ENCODE assay signal across 1 cellular context in the genomic region with DNA sequence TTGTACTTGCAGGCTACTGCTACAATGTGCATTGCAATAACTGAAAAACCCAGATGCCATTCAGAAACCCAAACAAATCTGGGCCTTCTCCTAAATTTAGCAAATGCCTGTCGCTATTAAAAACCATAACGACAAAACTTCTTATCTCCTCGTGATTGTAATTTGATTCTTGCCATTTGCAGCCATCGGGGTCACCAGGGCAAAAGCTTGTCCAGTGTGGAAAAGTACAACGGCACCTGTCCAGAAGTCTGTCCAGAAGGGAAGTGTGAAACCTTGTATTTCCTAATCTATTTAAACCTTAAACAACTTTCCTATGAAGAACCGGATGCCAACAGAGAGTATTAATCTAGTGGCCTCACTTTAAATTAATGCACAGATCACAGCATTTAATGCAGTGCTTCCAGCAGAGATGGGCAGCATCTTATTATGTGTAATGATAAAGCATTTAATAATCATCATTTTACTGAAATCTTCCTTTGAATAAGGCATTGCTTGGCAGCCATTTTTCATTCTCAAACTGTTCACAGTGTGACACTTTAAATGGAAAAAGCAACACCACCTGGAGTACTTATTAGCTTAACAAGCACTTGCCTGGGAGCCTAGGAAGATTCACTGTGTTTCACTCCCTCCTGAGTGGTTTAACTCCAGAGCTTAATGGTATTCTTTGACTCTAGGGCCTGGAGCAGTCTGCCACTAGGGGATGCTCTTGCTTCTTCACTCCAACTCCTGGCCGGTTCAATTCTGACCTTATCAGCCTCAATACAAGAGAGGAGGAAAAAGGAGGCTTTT.
TF ChIP-seq lines count a peak whose summit lies in the region.

No MANE protein-coding gene starts in this region.

TF ChIP-seq in GM23338, 12 proteins besides CTCF, POLR2A, EP300 and RAD21:
- TF ChIP-seq, protein P1, sequence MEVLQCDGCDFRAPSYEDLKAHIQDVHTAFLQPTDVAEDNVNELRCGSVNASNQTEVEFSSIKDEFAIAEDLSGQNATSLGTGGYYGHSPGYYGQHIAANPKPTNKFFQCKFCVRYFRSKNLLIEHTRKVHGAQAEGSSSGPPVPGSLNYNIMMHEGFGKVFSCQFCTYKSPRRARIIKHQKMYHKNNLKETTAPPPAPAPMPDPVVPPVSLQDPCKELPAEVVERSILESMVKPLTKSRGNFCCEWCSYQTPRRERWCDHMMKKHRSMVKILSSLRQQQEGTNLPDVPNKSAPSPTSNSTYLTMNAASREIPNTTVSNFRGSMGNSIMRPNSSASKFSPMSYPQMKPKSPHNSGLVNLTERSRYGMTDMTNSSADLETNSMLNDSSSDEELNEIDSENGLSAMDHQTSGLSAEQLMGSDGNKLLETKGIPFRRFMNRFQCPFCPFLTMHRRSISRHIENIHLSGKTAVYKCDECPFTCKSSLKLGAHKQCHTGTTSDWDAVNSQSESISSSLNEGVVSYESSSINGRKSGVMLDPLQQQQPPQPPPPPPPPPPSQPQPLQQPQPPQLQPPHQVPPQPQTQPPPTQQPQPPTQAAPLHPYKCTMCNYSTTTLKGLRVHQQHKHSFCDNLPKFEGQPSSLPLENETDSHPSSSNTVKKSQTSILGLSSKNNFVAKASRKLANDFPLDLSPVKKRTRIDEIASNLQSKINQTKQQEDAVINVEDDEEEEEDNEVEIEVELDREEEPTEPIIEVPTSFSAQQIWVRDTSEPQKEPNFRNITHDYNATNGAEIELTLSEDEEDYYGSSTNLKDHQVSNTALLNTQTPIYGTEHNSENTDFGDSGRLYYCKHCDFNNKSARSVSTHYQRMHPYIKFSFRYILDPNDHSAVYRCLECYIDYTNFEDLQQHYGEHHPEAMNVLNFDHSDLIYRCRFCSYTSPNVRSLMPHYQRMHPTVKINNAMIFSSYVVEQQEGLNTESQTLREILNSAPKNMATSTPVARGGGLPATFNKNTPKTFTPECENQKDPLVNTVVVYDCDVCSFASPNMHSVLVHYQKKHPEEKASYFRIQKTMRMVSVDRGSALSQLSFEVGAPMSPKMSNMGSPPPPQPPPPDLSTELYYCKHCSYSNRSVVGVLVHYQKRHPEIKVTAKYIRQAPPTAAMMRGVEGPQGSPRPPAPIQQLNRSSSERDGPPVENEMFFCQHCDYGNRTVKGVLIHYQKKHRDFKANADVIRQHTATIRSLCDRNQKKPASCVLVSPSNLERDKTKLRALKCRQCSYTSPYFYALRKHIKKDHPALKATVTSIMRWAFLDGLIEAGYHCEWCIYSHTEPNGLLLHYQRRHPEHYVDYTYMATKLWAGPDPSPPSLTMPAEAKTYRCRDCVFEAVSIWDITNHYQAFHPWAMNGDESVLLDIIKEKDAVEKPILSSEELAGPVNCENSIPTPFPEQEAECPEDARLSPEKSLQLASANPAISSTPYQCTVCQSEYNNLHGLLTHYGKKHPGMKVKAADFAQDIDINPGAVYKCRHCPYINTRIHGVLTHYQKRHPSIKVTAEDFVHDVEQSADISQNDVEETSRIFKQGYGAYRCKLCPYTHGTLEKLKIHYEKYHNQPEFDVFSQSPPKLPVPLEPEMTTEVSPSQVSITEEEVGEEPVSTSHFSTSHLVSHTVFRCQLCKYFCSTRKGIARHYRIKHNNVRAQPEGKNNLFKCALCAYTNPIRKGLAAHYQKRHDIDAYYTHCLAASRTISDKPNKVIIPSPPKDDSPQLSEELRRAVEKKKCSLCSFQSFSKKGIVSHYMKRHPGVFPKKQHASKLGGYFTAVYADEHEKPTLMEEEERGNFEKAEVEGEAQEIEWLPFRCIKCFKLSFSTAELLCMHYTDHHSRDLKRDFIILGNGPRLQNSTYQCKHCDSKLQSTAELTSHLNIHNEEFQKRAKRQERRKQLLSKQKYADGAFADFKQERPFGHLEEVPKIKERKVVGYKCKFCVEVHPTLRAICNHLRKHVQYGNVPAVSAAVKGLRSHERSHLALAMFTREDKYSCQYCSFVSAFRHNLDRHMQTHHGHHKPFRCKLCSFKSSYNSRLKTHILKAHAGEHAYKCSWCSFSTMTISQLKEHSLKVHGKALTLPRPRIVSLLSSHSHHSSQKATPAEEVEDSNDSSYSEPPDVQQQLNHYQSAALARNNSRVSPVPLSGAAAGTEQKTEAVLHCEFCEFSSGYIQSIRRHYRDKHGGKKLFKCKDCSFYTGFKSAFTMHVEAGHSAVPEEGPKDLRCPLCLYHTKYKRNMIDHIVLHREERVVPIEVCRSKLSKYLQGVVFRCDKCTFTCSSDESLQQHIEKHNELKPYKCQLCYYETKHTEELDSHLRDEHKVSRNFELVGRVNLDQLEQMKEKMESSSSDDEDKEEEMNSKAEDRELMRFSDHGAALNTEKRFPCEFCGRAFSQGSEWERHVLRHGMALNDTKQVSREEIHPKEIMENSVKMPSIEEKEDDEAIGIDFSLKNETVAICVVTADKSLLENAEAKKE (CRISPR knock-in tag; IDR thresholded peaks at IDR 0.05), result no peak
- TF ChIP-seq EZH2phosphoT487 (IDR thresholded peaks at IDR 0.05; ENCODE audit: unreplicated experiment) (no peak), STAT1 (IDR thresholded peaks at IDR 0.05; ENCODE audit: unreplicated experiment) (no peak), NANOG (IDR thresholded peaks at IDR 0.05; ENCODE audit: borderline replicate concordance) (no peak), CREB1 (CRISPR knock-in tag; IDR thresholded peaks at IDR 0.05; ENCODE audit: low read depth) (no peak), ZNF114 (CRISPR knock-in tag; IDR thresholded peaks at IDR 0.05) (no peak), JUNB (IDR thresholded peaks at IDR 0.05; ENCODE audit: unreplicated experiment) (no peak), ZNF331 (CRISPR knock-in tag; IDR thresholded peaks at IDR 0.05; ENCODE audit: low read depth) (no peak), EZH2 (IDR thresholded peaks at IDR 0.05; ENCODE audit: low read depth, unreplicated experiment) (no peak), POLR2AphosphoS5 (IDR thresholded peaks at IDR 0.05; ENCODE audit: low read depth) (no peak)
- TF ChIP-seq, protein P2, sequence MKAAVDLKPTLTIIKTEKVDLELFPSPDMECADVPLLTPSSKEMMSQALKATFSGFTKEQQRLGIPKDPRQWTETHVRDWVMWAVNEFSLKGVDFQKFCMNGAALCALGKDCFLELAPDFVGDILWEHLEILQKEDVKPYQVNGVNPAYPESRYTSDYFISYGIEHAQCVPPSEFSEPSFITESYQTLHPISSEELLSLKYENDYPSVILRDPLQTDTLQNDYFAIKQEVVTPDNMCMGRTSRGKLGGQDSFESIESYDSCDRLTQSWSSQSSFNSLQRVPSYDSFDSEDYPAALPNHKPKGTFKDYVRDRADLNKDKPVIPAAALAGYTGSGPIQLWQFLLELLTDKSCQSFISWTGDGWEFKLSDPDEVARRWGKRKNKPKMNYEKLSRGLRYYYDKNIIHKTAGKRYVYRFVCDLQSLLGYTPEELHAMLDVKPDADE (IDR thresholded peaks at IDR 0.05), result no peak
- TF ChIP-seq, protein P3, sequence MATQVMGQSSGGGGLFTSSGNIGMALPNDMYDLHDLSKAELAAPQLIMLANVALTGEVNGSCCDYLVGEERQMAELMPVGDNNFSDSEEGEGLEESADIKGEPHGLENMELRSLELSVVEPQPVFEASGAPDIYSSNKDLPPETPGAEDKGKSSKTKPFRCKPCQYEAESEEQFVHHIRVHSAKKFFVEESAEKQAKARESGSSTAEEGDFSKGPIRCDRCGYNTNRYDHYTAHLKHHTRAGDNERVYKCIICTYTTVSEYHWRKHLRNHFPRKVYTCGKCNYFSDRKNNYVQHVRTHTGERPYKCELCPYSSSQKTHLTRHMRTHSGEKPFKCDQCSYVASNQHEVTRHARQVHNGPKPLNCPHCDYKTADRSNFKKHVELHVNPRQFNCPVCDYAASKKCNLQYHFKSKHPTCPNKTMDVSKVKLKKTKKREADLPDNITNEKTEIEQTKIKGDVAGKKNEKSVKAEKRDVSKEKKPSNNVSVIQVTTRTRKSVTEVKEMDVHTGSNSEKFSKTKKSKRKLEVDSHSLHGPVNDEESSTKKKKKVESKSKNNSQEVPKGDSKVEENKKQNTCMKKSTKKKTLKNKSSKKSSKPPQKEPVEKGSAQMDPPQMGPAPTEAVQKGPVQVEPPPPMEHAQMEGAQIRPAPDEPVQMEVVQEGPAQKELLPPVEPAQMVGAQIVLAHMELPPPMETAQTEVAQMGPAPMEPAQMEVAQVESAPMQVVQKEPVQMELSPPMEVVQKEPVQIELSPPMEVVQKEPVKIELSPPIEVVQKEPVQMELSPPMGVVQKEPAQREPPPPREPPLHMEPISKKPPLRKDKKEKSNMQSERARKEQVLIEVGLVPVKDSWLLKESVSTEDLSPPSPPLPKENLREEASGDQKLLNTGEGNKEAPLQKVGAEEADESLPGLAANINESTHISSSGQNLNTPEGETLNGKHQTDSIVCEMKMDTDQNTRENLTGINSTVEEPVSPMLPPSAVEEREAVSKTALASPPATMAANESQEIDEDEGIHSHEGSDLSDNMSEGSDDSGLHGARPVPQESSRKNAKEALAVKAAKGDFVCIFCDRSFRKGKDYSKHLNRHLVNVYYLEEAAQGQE (IDR thresholded peaks at IDR 0.05; ENCODE audit: unreplicated experiment), result no peak
